In the genomic region with DNA sequence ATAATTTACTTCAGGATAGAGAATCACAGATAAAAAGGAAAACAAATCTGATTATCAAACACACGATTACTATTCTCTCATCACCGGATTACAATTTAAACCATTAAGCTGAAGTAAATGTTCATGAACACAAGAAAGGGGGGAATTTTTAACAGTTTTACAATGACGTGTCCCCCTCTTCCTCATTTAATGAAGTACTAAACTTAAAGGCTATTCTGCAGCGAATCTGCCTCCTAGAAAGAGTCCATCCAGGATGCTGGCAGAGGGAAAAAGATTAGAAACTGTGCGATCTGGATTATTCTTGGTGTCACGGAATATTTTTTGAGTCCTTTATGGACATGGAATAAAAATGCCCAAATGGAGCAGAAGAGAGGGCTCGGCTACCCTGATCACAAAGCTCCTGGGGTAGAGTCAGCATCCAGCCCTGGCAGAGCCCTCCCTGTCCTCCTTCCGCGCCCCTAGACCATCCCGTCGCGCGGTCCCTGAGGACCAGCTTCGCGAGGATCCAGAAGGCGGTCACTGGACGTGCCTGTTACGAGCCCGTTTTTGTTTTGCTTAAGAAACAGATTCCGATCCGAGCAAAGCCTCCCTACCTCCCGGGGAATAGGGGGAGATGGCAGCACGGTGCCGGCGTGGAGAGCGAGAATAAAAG, we compare ENCODE assay signal across 7 cellular contexts. TPM values are rescaled to one million over a fixed set of nuclear protein-coding genes. Genes with fewer than 3 reads are reported as not detected.
A peak's percentile ranks its signal among the peaks of the same experiment; 100 is the strongest.
DNase-seq lines count a peak whose midpoint lies in the region; FAIRE-seq and TF ChIP-seq lines count a peak whose summit lies in the region.

No MANE protein-coding gene starts in this region.

- FAIRE-seq in GM12891 (lab: Jason Lieb, UNC) (peak; percentile 59), kidney (lab: Jason Lieb, UNC) (no peak)

- intact Hi-C loops in ascending aorta (cut with DNase I) (loop anchor here (1.0 to 10.0 kb wide), 7 partner anchors 72 to 1349 kb away; a partner anchor contains a TSS), kidney (cut with DNase I) (no loop called here)

- DNase-seq in GM12891 (ENCODE audit: insufficient read length, low spot score) (no peak), MG63 (no peak), ascending aorta (ENCODE audit: low spot score in 2 of 2) (no peak), kidney (no peak), DMS153 treated with DMSO at 0.1 percent for 48 hours (lab: John Stamatoyannopoulos, UW; ENCODE audit: unreplicated experiment) (no peak)
- no peak for DNase-seq in activated CD4-positive, alpha-beta T cell treated with anti-CD3 and anti-CD28 coated beads, Interleukin-2, amount 50 U/mL, for 1 hour

- H3K4me3 ChIP-seq in MG63 (peak overlapping the region; percentile 87), ascending aorta (peak overlapping the region; percentile 97), kidney (ENCODE audit: low read length in 2 of 2) (peak overlapping the region; percentile 94 to 97), stomach smooth muscle (ENCODE audit: low read length in 2 of 2) (peak overlapping the region; percentile 93 to 96)

- H3K9me3 ChIP-seq in MG63 (no peaks in the 10 kb centered on the region), ascending aorta (no peaks in the 10 kb centered on the region), kidney (ENCODE audit: control insufficient read depth in 1 of 2, low read length in 2 of 2) (no peaks in the 10 kb centered on the region), stomach smooth muscle (ENCODE audit: control insufficient read depth in 2 of 2, low read length in 2 of 2) (no peaks in the 10 kb centered on the region)

- H3K9ac ChIP-seq in kidney (ENCODE audit: low read length in 2 of 2): peak overlapping the region; percentile 35 to 96
- peak overlapping the region; percentile 65 to 89 for H3K9ac ChIP-seq in stomach smooth muscle (ENCODE audit: low read length in 2 of 2)

- TF ChIP-seq CTCF in ascending aorta (IDR thresholded peaks at IDR 0.05) (peak in 1 of 3 experiments; percentile 17), kidney (IDR thresholded peaks at IDR 0.05; ENCODE audit: borderline replicate concordance, extremely low read depth, insufficient read depth) (no peak)

- H3K36me3 ChIP-seq in MG63 (no peaks in the 10 kb centered on the region), ascending aorta (no peaks in the 10 kb centered on the region), kidney (ENCODE audit: control insufficient read depth in 1 of 2, insufficient read depth in 2 of 2, low read length in 2 of 2) (no peaks in the 10 kb centered on the region), stomach smooth muscle (ENCODE audit: control insufficient read depth in 2 of 2, insufficient read depth in 2 of 2, low read length in 2 of 2) (no peaks in the 10 kb centered on the region)

- TF ChIP-seq POLR2A in GM12891 (IDR thresholded peaks at IDR 0.05; ENCODE audit: low read depth, low read length): no peak

- H3K27ac ChIP-seq in ascending aorta (peak overlapping the region; percentile 100), kidney (ENCODE audit: low read depth in 2 of 2, low read length in 2 of 2) (peak overlapping the region; percentile 99), stomach smooth muscle (ENCODE audit: low read length) (peak overlapping the region; percentile 99)

- peaks cover 3 to 22% of the 10 kb centered on the region in 2 donors for H3K4me1 ChIP-seq in ascending aorta
- H3K4me1 ChIP-seq in kidney (ENCODE audit: control insufficient read depth in 1 of 2, insufficient read depth in 1 of 2, low read depth in 1 of 2, low read length in 2 of 2): peaks cover 0 to 2% of the 10 kb centered on the region in 2 donors
- peaks cover 13% of the 10 kb centered on the region for H3K4me1 ChIP-seq in stomach smooth muscle (ENCODE audit: control insufficient read depth, insufficient read depth, low read length)

- H3K27me3 ChIP-seq in MG63 (no peaks in the 10 kb centered on the region), ascending aorta (no peaks in the 10 kb centered on the region), stomach smooth muscle (ENCODE audit: control insufficient read depth in 1 of 2, insufficient read depth in 2 of 2, low read length in 2 of 2) (no peaks in the 10 kb centered on the region)

TF ChIP-seq in GM12891, 5 proteins besides CTCF, POLR2A, EP300 and RAD21:
- TF ChIP-seq POLR2AphosphoS5 (IDR thresholded peaks at IDR 0.05; ENCODE audit: low read depth, low read length) (no peak), SPI1 (IDR thresholded peaks at IDR 0.05; ENCODE audit: low read depth, low read length) (peak; percentile 73), PAX5 (IDR thresholded peaks at IDR 0.05; ENCODE audit: insufficient read depth, low read length, severe bottlenecking) (no peak), POU2F2 (IDR thresholded peaks at IDR 0.05; ENCODE audit: low read depth, low read length) (no peak), TAF1 (IDR thresholded peaks at IDR 0.05; ENCODE audit: low read depth, low read length) (no peak)

RNA-seq across cellular contexts. Expression of a gene that starts 1.2 kb away (rescaled TPM):
- 15.5 TPM for polyA plus RNA-seq in GM12891 (2012; ENCODE audit: low read depth, missing spikeins)
- total RNA-seq in MG63 (2014; rRNA removed; shearing (Covaris generic); ENCODE audit: low replicate concordance): 16.4 and 19.0 TPM in 2 replicates
- total RNA-seq in ascending aorta (20.3 TPM), kidney (58.5 TPM)
- polyA plus RNA-seq in kidney (ENCODE audit: insufficient read depth, low read depth, low replicate concordance): 12.8 TPM
